8 cellular contexts compared by ENCODE assay signal in the genomic region with DNA sequence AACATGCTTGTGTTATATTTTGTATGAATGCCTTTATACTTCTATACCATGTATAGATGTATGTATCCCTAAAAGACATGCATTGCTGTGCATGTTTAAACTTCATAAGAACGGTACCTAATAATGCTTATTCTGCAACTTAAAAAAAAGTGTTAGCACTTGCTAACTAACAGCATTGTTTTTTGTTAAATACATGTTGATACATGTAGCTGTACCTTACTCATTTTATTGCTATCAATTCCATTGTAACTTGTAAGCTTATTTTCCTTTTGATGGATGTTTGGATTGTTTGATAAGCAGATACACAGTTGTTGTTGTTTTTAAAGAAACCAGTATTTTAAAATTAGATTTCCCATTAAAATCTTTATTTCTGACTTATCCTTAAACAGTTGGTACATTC.
"Had no signal": no experiment of that assay in that cellular context is flagged by ENCODE, and none has a peak within 500 bp of the region (broad histone marks: within the 10 kb centered on the region; RNA-seq: fewer than 3 reads in every experiment).

No MANE protein-coding gene starts in this region.

- H3K4me1 ChIP-seq: HAP-1 had no signal

- DNase-seq: GM23248, GOT3, H7, HFFc6, IMR-90 had no signal

- H3K9ac ChIP-seq: GM23248 had no signal

- H3K27ac Mint-ChIP-seq: HFFc6 had no signal

- H3K27ac ChIP-seq: GM23248 had no signal

- FAIRE-seq: HTR-8/SVneo had no signal

- H3K36me3 ChIP-seq: HAP-1 had no signal

- ATAC-seq: HCT116 had no signal

- H3K4me3 Mint-ChIP-seq: HFFc6 had no signal

- H3K9me3 ChIP-seq: HAP-1 had no signal

- H3K9me3 Mint-ChIP-seq: HFFc6 had no signal

- H3K4me3 ChIP-seq: GM23248, HAP-1 had no signal

- H2AFZ ChIP-seq: GM23248 had no signal
